In the genomic region with DNA sequence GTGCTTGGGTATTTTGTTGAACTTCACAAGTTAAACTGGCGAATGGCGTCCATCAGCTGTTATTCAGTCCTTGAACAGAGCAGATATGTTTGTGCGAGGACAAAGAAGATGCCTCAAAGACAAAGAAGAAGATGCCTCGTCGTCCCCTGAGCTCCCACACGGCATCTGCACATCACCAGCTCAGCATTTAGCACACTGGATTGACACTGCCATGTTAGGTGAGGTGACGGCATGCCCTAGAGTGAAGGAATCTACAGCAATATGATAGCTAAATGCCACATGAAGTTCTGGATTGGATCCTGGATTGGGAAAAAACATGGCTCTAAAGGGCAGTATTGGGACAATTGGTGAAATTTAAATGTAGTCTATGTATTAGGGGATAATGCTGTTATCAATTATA, we compare ENCODE assay signal across 23 cellular contexts. TPM values are rescaled to one million over a fixed set of nuclear protein-coding genes. Genes with fewer than 3 reads are reported as not detected.
A peak's percentile ranks its signal among the peaks of the same experiment; 100 is the strongest.
DNase-seq lines count a peak whose midpoint lies in the region; ATAC-seq, FAIRE-seq and TF ChIP-seq lines count a peak whose summit lies in the region.
"Had no signal": no experiment of that assay in that cellular context is flagged by ENCODE, and none has a peak within 500 bp of the region (broad histone marks: within the 10 kb centered on the region; RNA-seq: fewer than 3 reads in every experiment).

No MANE protein-coding gene starts in this region.

- peak; percentile 97 for FAIRE-seq in HTR-8/SVneo (lab: Jason Lieb, UNC)
- FAIRE-seq: D721Med, GM12878, GM12892, GM18507 had no signal

- peaks cover 14% of the 10 kb centered on the region for H3K9me3 Mint-ChIP-seq in neural crest cell
- H3K9me3 Mint-ChIP-seq in CD8-positive, alpha-beta memory T cell: no peaks in the 10 kb centered on the region

- peak overlapping the region; percentile 5; the same call in 1 of the 2 replicates for H3K23ac ChIP-seq in IMR-90 (ENCODE audit: low read depth, low read length)

- no peaks in the 10 kb centered on the region for H3K9me3 ChIP-seq in IMR-90 (ENCODE audit: control insufficient read depth, insufficient read depth, low read length)
- H3K9me3 ChIP-seq in CD8-positive, alpha-beta memory T cell (ENCODE audit: low read length): no peaks in the 10 kb centered on the region
- H3K9me3 ChIP-seq: BE2C, Caco-2 had no signal

- ATAC-seq in IMR-90 (ENCODE audit: low read depth): no peak
- no peak for ATAC-seq in GM19463 (IDR thresholded peaks at IDR 0.05; ENCODE audit: unreplicated experiment)
- ATAC-seq: GM12878 had no signal

- no peak overlapping the region for H3K4ac ChIP-seq in IMR-90 (ENCODE audit: low read depth, low read length)

- no peak overlapping the region for H4K5ac ChIP-seq in IMR-90 (ENCODE audit: low read depth, low read length)

- no peak overlapping the region for H4K8ac ChIP-seq in IMR-90 (ENCODE audit: low read depth in 2 of 2, low read length in 2 of 2)

- TF ChIP-seq POLR2A in IMR-90 (IDR thresholded peaks at IDR 0.05; ENCODE audit: low read depth, low read length): no peak

- no peak for TF ChIP-seq RAD21 in IMR-90 (IDR thresholded peaks at IDR 0.05; ENCODE audit: low read length)

- peak overlapping the region; percentile 35 for H3K27ac Mint-ChIP-seq in neural crest cell (ENCODE audit: unreplicated experiment)
- H3K27ac Mint-ChIP-seq in CD8-positive, alpha-beta memory T cell: no peak overlapping the region
- H3K27ac Mint-ChIP-seq: CD14-positive monocyte; CD4-positive, alpha-beta memory T cell; CD4-positive, CD25-positive, alpha-beta regulatory T cell had no signal

- H3K4me2 ChIP-seq in IMR-90 (ENCODE audit: low read depth, low read length): no peak overlapping the region
- H3K4me2 ChIP-seq: BLaER1 had no signal

- no peak for DNase-seq in HTR-8/SVneo (ENCODE audit: insufficient read length, low spot score)
- no peak for DNase-seq in IMR-90
- no peak for DNase-seq in neural crest cell (ENCODE audit: low read depth, low spot score)
- no peak for DNase-seq in CD8-positive, alpha-beta memory T cell
- no peak for DNase-seq in amniotic stem cell (lab: John Stamatoyannopoulos, UW)
- DNase-seq: 8988T; ACHN; BE2C; C1 segment of cervical spinal cord; Caco-2; Calu3; CD4-positive, alpha-beta memory T cell; CD4-positive, CD25-positive, alpha-beta regulatory T cell; DND-41; EL; GDM1 had no signal

- H3K4me3 ChIP-seq in IMR-90 (ENCODE audit: insufficient read depth, low read depth, low read length): no peak overlapping the region
- H3K4me3 ChIP-seq in CD8-positive, alpha-beta memory T cell (ENCODE audit: low read length): no peak overlapping the region
- H3K4me3 ChIP-seq: BLaER1, GM12878 had no signal

- no peak overlapping the region for H3K4me3 Mint-ChIP-seq in neural crest cell
- no peak overlapping the region for H3K4me3 Mint-ChIP-seq in CD8-positive, alpha-beta memory T cell
- H3K4me3 Mint-ChIP-seq: CD14-positive monocyte; CD4-positive, alpha-beta memory T cell; CD4-positive, CD25-positive, alpha-beta regulatory T cell had no signal

- no peak overlapping the region for H3K56ac ChIP-seq in IMR-90 (ENCODE audit: extremely low read depth, insufficient read depth, low read length)

- no peak overlapping the region for H3K14ac ChIP-seq in IMR-90 (replicated peaks; ENCODE audit: low read depth, low read length)

- no peak overlapping the region for H2BK20ac ChIP-seq in IMR-90 (ENCODE audit: low read depth, low read length)

- no peak overlapping the region for H4K91ac ChIP-seq in IMR-90 (ENCODE audit: insufficient read depth, low read depth, low read length)

- BruUV-seq in IMR-90 (replicated peaks; lab: Mats Ljungman, UMichigan): no TSS peak

- TF ChIP-seq CTCF in IMR-90 (conservative IDR thresholded peaks at IDR 0.05; ENCODE audit: low read depth, low read length) (no peak), neural crest cell (conservative IDR thresholded peaks at IDR 0.05) (no peak)

- dilution Hi-C loops in IMR-90 (cut with HindIII; ENCODE audit: low sequenced_read_pairs, unreplicated experiment): no loop called here

- intact Hi-C loops in IMR-90 (cut with micrococcal nuclease): loop anchor here (2.0 kb wide), 1 partner anchor 14 kb away; no protein-coding TSS in a partner anchor

- peaks cover 19% of the 10 kb centered on the region for H3K36me3 Mint-ChIP-seq in neural crest cell (ENCODE audit: low read depth)
- H3K36me3 Mint-ChIP-seq in CD8-positive, alpha-beta memory T cell: no peaks in the 10 kb centered on the region
- H3K36me3 Mint-ChIP-seq: CD14-positive monocyte; CD4-positive, alpha-beta memory T cell; CD4-positive, CD25-positive, alpha-beta regulatory T cell had no signal

- H3K18ac ChIP-seq in IMR-90 (ENCODE audit: low read depth, low read length): no peak overlapping the region

- no peaks in the 10 kb centered on the region for H3K27me3 ChIP-seq in IMR-90 (ENCODE audit: control insufficient read depth, insufficient read depth, low read length)
- no peaks in the 10 kb centered on the region for H3K27me3 ChIP-seq in CD8-positive, alpha-beta memory T cell (ENCODE audit: insufficient read depth, low read length, poor library complexity, severe bottlenecking)
- H3K27me3 ChIP-seq: BE2C, BLaER1 had no signal

- CTCF ChIA-PET in IMR-90 (lab: Yijun Ruan, JAX): interaction anchor here (1.0 to 1.3 kb wide), 3 partner anchors 9 to 109 kb away, joined by 3 to 4 read pairs (median 3); no protein-coding TSS in a partner anchor
- CTCF ChIA-PET in CD8-positive, alpha-beta memory T cell (lab: Charles Lee): interaction anchor here (1.5 to 2.0 kb wide), 2 partner anchors 18 kb away, joined by 3 to 5 read pairs; no protein-coding TSS in a partner anchor

- H2BK5ac ChIP-seq in IMR-90 (ENCODE audit: low read depth, low read length, poor library complexity, severe bottlenecking): no peak overlapping the region

- 90% methylated on average over 2 of the region's 7 CpGs; no CpG with 5 or more reads in 1 of the 2 experiments for WGBS in IMR-90 (ENCODE audit: extremely low coverage in 2 of 2, insufficient read length in 1 of 2), 2 experiments

- H3K4me1 Mint-ChIP-seq in neural crest cell: peaks cover 21% of the 10 kb centered on the region
- H3K4me1 Mint-ChIP-seq in CD8-positive, alpha-beta memory T cell: no peaks in the 10 kb centered on the region
- H3K4me1 Mint-ChIP-seq: CD4-positive, alpha-beta memory T cell; CD4-positive, CD25-positive, alpha-beta regulatory T cell had no signal

- no peak overlapping the region for H2BK15ac ChIP-seq in IMR-90 (ENCODE audit: low read depth, low read length)

- peaks cover 10% of the 10 kb centered on the region for H3K36me3 ChIP-seq in IMR-90 (ENCODE audit: control insufficient read depth, insufficient read depth, low read length)
- no peaks in the 10 kb centered on the region for H3K36me3 ChIP-seq in CD8-positive, alpha-beta memory T cell (ENCODE audit: insufficient read depth, low read length)
- H3K36me3 ChIP-seq: BE2C had no signal

- peaks cover 26 to 57% of the 10 kb centered on the region in 2 experiments for H3K79me1 ChIP-seq in IMR-90 (ENCODE audit: low read depth in 1 of 2, low read length in 2 of 2)

- POLR2A ChIA-PET in IMR-90 (lab: Charles Lee; ENCODE audit: unreplicated experiment): interaction anchor here (0.6 kb wide), 2 partner anchors 104 to 136 kb away, joined by 8 to 9 read pairs; no protein-coding TSS in a partner anchor
- POLR2A ChIA-PET in CD8-positive, alpha-beta memory T cell (lab: Charles Lee): no interaction called here

- peaks cover 13% of the 10 kb centered on the region for H3K4me1 ChIP-seq in IMR-90 (ENCODE audit: control insufficient read depth, insufficient read depth, low read length)
- no peaks in the 10 kb centered on the region for H3K4me1 ChIP-seq in CD8-positive, alpha-beta memory T cell (ENCODE audit: insufficient read depth, low read length)
- H3K4me1 ChIP-seq: BE2C, BLaER1 had no signal

- H2AK9ac ChIP-seq in IMR-90 (replicated peaks; ENCODE audit: low read depth, low read length, poor library complexity): no peak overlapping the region

- no peak overlapping the region for H2AFZ ChIP-seq in IMR-90 (replicated peaks; ENCODE audit: low read length, poor library complexity)

- peaks cover 16% of the 10 kb centered on the region for H3K9me1 ChIP-seq in IMR-90 (ENCODE audit: insufficient read depth, low read length)

- H2AK5ac ChIP-seq in IMR-90 (ENCODE audit: low read depth, low read length): peak overlapping the region; percentile 10; the same call in 1 of the 2 replicates

- H3K27me3 Mint-ChIP-seq in neural crest cell (ENCODE audit: low read depth): no peaks in the 10 kb centered on the region
- H3K27me3 Mint-ChIP-seq in CD8-positive, alpha-beta memory T cell: peaks cover 1 to 17% of the 10 kb centered on the region in 2 donors

- no peak overlapping the region for H3K27ac ChIP-seq in IMR-90 (ENCODE audit: insufficient read depth, low read length)
- H3K27ac ChIP-seq in CD8-positive, alpha-beta memory T cell (ENCODE audit: low read depth, low read length): no peak overlapping the region
- H3K27ac ChIP-seq: BLaER1 had no signal

- H4K20me1 ChIP-seq in IMR-90 (ENCODE audit: insufficient read depth, low read length): peaks cover 62% of the 10 kb centered on the region

- in situ Hi-C loops in IMR-90 (cut with MboI; ENCODE audit: low sequenced_read_pairs): no loop called here

- H3K9ac ChIP-seq in IMR-90 (ENCODE audit: low read depth, low read length): no peak overlapping the region
- H3K9ac ChIP-seq: BLaER1 had no signal

- no peak overlapping the region for H2BK120ac ChIP-seq in IMR-90 (ENCODE audit: low read depth, low read length)

TF ChIP-seq in IMR-90, 13 proteins besides CTCF, POLR2A, EP300 and RAD21 (continues in another document):
- TF ChIP-seq MAZ (IDR thresholded peaks at IDR 0.05; ENCODE audit: borderline replicate concordance, low read depth, low read length) (no peak), CEBPB (IDR thresholded peaks at IDR 0.05; ENCODE audit: low read depth, low read length) (no peak)
- TF ChIP-seq, protein P1, sequence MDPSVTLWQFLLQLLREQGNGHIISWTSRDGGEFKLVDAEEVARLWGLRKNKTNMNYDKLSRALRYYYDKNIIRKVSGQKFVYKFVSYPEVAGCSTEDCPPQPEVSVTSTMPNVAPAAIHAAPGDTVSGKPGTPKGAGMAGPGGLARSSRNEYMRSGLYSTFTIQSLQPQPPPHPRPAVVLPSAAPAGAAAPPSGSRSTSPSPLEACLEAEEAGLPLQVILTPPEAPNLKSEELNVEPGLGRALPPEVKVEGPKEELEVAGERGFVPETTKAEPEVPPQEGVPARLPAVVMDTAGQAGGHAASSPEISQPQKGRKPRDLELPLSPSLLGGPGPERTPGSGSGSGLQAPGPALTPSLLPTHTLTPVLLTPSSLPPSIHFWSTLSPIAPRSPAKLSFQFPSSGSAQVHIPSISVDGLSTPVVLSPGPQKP (IDR thresholded peaks at IDR 0.05; ENCODE audit: borderline replicate concordance, low read depth, low read length): no peak

RNA-seq across cellular contexts. Expression of a gene that starts 15.4 kb away (rescaled TPM):
- 36.7 and 38.2 TPM in 2 replicates for total RNA-seq in IMR-90 (2012; rRNA removed)
- 20.0 and 22.9 TPM in 2 replicates for polyA plus RNA-seq in IMR-90 (2012; rRNA removed)
- polyA plus RNA-seq in IMR-90 (2012; cell fraction: cytosol; rRNA removed): 9.1 and 12.2 TPM in 2 replicates
- 27.3 and 38.9 TPM in 2 replicates for polyA plus RNA-seq in IMR-90 (2012; cell fraction: nucleus; rRNA removed; ENCODE audit: low replicate concordance)
- 3.0 and 4.7 TPM in 2 replicates for total RNA-seq in neural crest cell
- 1 to 10 TPM; 2.4 to 2.7 TPM for total RNA-seq in CD8-positive, alpha-beta memory T cell
- not detected for polyA plus RNA-seq in CD8-positive, alpha-beta memory T cell
